ENCODE assay signal across 19 cellular contexts in genomic region chr1:247746391-247746935, GRCh38. TPM values are rescaled to one million over a fixed set of nuclear protein-coding genes. Genes with fewer than 3 reads are reported as not detected.
"Had no signal": no experiment of that assay in that cellular context is flagged by ENCODE, and none has a peak within 500 bp of the region (broad histone marks: within the 10 kb centered on the region; RNA-seq: fewer than 3 reads in every experiment).

No MANE protein-coding gene starts in this region.

- H3K36me3 ChIP-seq: esophagus muscularis mucosa, left ventricle myocardium inferior had no signal

- H3K27me3 ChIP-seq: esophagus muscularis mucosa, hepatocyte had no signal

- H3K4me1 ChIP-seq: esophagus muscularis mucosa, left ventricle myocardium inferior, psoas muscle had no signal

- ATAC-seq: activated CD4-positive, CD25-positive, alpha-beta regulatory T cell treated with anti-CD3 and anti-CD28 coated beads, Interleukin-2, amount 50 U/mL, for 24 hours; psoas muscle; sciatic nerve; stimulated activated naive B cell treated with anti-CD40 and anti-IgM and Interleukin-4, amounts not matched to agents 10 μg/mL and 1 μg/mL and 100 μg/mL, for 72 hours had no signal

- DNase-seq: activated effector memory CD4-positive, alpha-beta T cell treated with Interleukin-2 at 50 U/mL for 16 hours; activated T-cell treated with anti-CD3 and anti-CD28 coated beads, Interleukin-2, amount 50 U/mL, for 1 hour; amniotic stem cell; kidney; left ventricle myocardium inferior; nephron progenitor cell; psoas muscle; stimulated activated CD4-positive, alpha-beta T cell treated with anti-CD3 and anti-CD28 coated beads, Interleukin-2, amount 100 ng/mL, for 24 hours; stimulated activated naive B cell treated with anti-CD40 and anti-IgM and Interleukin-4, amounts not matched to agents 10 μg/mL and 1 μg/mL and 100 μg/mL, for 72 hours; substantia nigra had no signal

- H3K27ac ChIP-seq: esophagus muscularis mucosa, hepatocyte, left ventricle myocardium inferior, psoas muscle had no signal

- H3K4me3 ChIP-seq: esophagus muscularis mucosa, hepatocyte, left ventricle myocardium inferior, psoas muscle had no signal

RNA-seq across cellular contexts. Expression of gene OR14A2, which starts 1.5 kb away (rescaled TPM):
- total RNA-seq: bronchial epithelial cell; esophagus muscularis mucosa; frontal cortex; hepatocyte; kidney; left ventricle myocardium inferior; mesenteric fat pad; osteoblast; psoas muscle; sciatic nerve; T-helper 2 cell treated with Interferon-gamma antibody and Interleukin-4, amounts not matched to agents 100 ng/mL and 5 ng/mL, for 36 hours had no signal
- polyA plus RNA-seq: hepatocyte, psoas muscle had no signal

RNA-seq across cellular contexts. Expression of gene OR14K1, which starts 8.0 kb away (rescaled TPM):
- total RNA-seq: bronchial epithelial cell; esophagus muscularis mucosa; frontal cortex; hepatocyte; kidney; left ventricle myocardium inferior; mesenteric fat pad; psoas muscle; sciatic nerve; T-helper 2 cell treated with Interferon-gamma antibody and Interleukin-4, amounts not matched to agents 100 ng/mL and 5 ng/mL, for 36 hours had no signal
- polyA plus RNA-seq: hepatocyte, psoas muscle had no signal

RNA-seq across cellular contexts. Expression of gene OR1C1, which starts 13.9 kb away (rescaled TPM):
- total RNA-seq: bronchial epithelial cell; esophagus muscularis mucosa; frontal cortex; hepatocyte; kidney; left ventricle myocardium inferior; mesenteric fat pad; osteoblast; psoas muscle; sciatic nerve; T-helper 2 cell treated with Interferon-gamma antibody and Interleukin-4, amounts not matched to agents 100 ng/mL and 5 ng/mL, for 36 hours had no signal
- polyA plus RNA-seq: hepatocyte, psoas muscle had no signal

RNA-seq across cellular contexts. Expression of gene OR6F1, which starts 30.0 kb away (rescaled TPM):
- total RNA-seq: bronchial epithelial cell; esophagus muscularis mucosa; frontal cortex; hepatocyte; kidney; left ventricle myocardium inferior; mesenteric fat pad; osteoblast; psoas muscle; sciatic nerve; T-helper 2 cell treated with Interferon-gamma antibody and Interleukin-4, amounts not matched to agents 100 ng/mL and 5 ng/mL, for 36 hours had no signal
- polyA plus RNA-seq: hepatocyte, psoas muscle had no signal
